Comparison of ENCODE assay signal across 17 cellular contexts in the genomic region with DNA sequence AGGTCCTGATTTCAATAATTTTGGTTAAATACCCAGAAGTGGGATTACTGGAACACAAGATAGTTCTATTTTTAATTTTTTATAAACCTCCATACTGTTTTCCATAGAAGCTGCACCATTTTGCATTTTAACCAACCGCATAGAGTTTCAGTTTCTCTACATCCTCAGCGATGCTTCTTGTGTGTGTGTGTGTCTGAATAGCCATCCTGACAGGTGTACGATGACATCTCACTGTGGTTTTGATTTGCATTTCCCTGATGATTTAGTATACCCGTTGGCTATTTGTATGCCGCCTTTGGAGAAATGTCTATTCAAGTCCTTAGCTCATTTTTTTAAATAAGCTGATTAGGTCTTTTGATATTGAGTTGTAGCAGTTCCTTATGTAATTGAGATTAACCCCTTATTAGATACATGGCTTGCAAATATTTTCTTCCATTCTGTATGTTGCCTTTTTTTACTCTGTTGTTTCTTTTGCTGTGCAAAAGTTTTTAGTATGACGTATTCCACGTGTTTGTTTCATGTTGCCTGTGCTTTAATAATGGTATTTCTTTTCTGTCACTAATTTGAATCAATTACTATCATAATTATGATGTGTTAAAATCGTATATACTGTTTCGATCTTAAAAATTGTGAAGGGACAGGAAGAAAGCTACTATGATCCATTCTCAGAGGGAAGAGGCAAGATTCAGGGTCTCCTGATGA.
DNase-seq lines count a peak whose midpoint lies in the region; ATAC-seq and TF ChIP-seq lines count a peak whose summit lies in the region.
"Had no signal": no experiment of that assay in that cellular context is flagged by ENCODE, and none has a peak within 500 bp of the region (broad histone marks: within the 10 kb centered on the region; RNA-seq: fewer than 3 reads in every experiment).

No MANE protein-coding gene starts in this region.

- H3K79me2 ChIP-seq in OCI-LY1 (ENCODE audit: insufficient read depth, low read length), result no peaks in the 10 kb centered on the region

- H3K9me2 ChIP-seq in OCI-LY1 (ENCODE audit: low read depth, low read length), result no peaks in the 10 kb centered on the region

- TF ChIP-seq CTCF in GM12865 (IDR thresholded peaks at IDR 0.05; ENCODE audit: insufficient read depth, low read depth, low read length, missing control alignments), result no peak
- no peak for TF ChIP-seq CTCF in OCI-LY1 (IDR thresholded peaks at IDR 0.05; ENCODE audit: low read length)
- no peak for TF ChIP-seq CTCF in A673 (conservative IDR thresholded peaks at IDR 0.05; ENCODE audit: low read depth, low read length)
- TF ChIP-seq CTCF in heart right ventricle (IDR thresholded peaks at IDR 0.05), result no peak

- H3K27me3 Mint-ChIP-seq in CD4-positive, alpha-beta memory T cell, result no peaks in the 10 kb centered on the region
- H3K27me3 Mint-ChIP-seq: activated CD4-positive, alpha-beta T cell treated with anti-CD3 and anti-CD28 coated beads, Interleukin-2, amount 10 ng/mL, durations not matched to agents 7 days and 5 days; activated naive CD4-positive, alpha-beta T cell treated with anti-CD3 and anti-CD28 coated beads, Interleukin-2, amount 10 ng/mL, durations not matched to agents 7 days and 5 days had no signal

- no peaks in the 10 kb centered on the region for H3K27me3 ChIP-seq in OCI-LY1 (ENCODE audit: insufficient read depth, low read length)
- no peaks in the 10 kb centered on the region for H3K27me3 ChIP-seq in A673 (replicated peaks; ENCODE audit: insufficient read depth, low read depth, low read length, poor library complexity)
- H3K27me3 ChIP-seq in heart right ventricle, result no peaks in the 10 kb centered on the region
- no peaks in the 10 kb centered on the region for H3K27me3 ChIP-seq in CD4-positive, alpha-beta memory T cell (ENCODE audit: insufficient read depth, low read length)
- H3K27me3 ChIP-seq: colonic mucosa, SJSA1, stomach had no signal

- peak overlapping the region; percentile 55 for H3K27ac ChIP-seq in OCI-LY1 (ENCODE audit: low read depth, low read length, poor library complexity, severe bottlenecking)
- H3K27ac ChIP-seq in A673 (ENCODE audit: low read depth, low read length, poor library complexity, severe bottlenecking), result no peak overlapping the region
- no peak overlapping the region for H3K27ac ChIP-seq in heart right ventricle
- H3K27ac ChIP-seq in CD4-positive, alpha-beta memory T cell (ENCODE audit: low read depth, low read length), result no peak overlapping the region
- H3K27ac ChIP-seq: colonic mucosa, SJSA1, stomach had no signal

- H3K9ac ChIP-seq in OCI-LY1 (ENCODE audit: low read length), result no peak overlapping the region

- no TSS peak for BruUV-seq in A673 (replicated peaks; lab: Mats Ljungman, UMichigan)

- H3K4me1 ChIP-seq in OCI-LY1 (ENCODE audit: insufficient read depth, low read length, severe bottlenecking), result peaks cover 16% of the 10 kb centered on the region
- H3K4me1 ChIP-seq in A673 (ENCODE audit: insufficient read depth, low read length, poor library complexity, severe bottlenecking), result no peaks in the 10 kb centered on the region
- H3K4me1 ChIP-seq in heart right ventricle, result no peaks in the 10 kb centered on the region
- H3K4me1 ChIP-seq in CD4-positive, alpha-beta memory T cell (ENCODE audit: insufficient read depth, low read length), result no peaks in the 10 kb centered on the region
- H3K4me1 ChIP-seq: colonic mucosa, SJSA1, stomach had no signal

- intact Hi-C loops in A673 (cut with micrococcal nuclease; ENCODE audit: unreplicated experiment), result no loop called here
- intact Hi-C loops in heart right ventricle (cut with DNase I), result no loop called here
- intact Hi-C loops in CD4-positive, alpha-beta memory T cell (cut with micrococcal nuclease), result no loop called here

- CTCF ChIA-PET in A673 (lab: Charles Lee), result no interaction called here
- CTCF ChIA-PET in CD4-positive, alpha-beta memory T cell (lab: Charles Lee; ENCODE audit: partially characterized antibody), result no interaction called here

- no peaks in the 10 kb centered on the region for H3K4me1 Mint-ChIP-seq in CD4-positive, alpha-beta memory T cell
- H3K4me1 Mint-ChIP-seq: activated CD4-positive, alpha-beta T cell treated with anti-CD3 and anti-CD28 coated beads, Interleukin-2, amount 10 ng/mL, durations not matched to agents 7 days and 5 days; activated naive CD4-positive, alpha-beta T cell treated with anti-CD3 and anti-CD28 coated beads, Interleukin-2, amount 10 ng/mL, durations not matched to agents 7 days and 5 days had no signal

- WGBS in heart right ventricle, 2 donors, result 83 to 86% methylated on average over 9 of the region's 9 CpGs

- H2AFZ ChIP-seq in OCI-LY1 (ENCODE audit: low read length), result no peak overlapping the region

- peak overlapping the region; percentile 3; the same call in 1 of the 2 replicates for H3K4me2 ChIP-seq in OCI-LY1 (ENCODE audit: low read length)

- H3K4me3 ChIP-seq in GM12865 (ENCODE audit: low read depth, low read length) (no peak overlapping the region), OCI-LY1 (ENCODE audit: low read depth, low read length, poor library complexity, severe bottlenecking) (no peak overlapping the region), A673 (ENCODE audit: low read depth, low read length, poor library complexity, severe bottlenecking) (no peak overlapping the region), heart right ventricle (no peak overlapping the region)
- H3K4me3 ChIP-seq in CD4-positive, alpha-beta memory T cell (ENCODE audit: low read length in 2 of 2), result no peak overlapping the region
- H3K4me3 ChIP-seq: colonic mucosa, SJSA1, stomach had no signal

- ATAC-seq in GM21390 (IDR thresholded peaks at IDR 0.05; ENCODE audit: unreplicated experiment), result peak; percentile 72
- ATAC-seq in HG03439 (IDR thresholded peaks at IDR 0.05; ENCODE audit: unreplicated experiment), result peak; percentile 87
- no peak for ATAC-seq in heart right ventricle
- ATAC-seq: HCT116 had no signal

- H3K36me3 ChIP-seq in OCI-LY1 (ENCODE audit: insufficient read depth, low read length) (no peaks in the 10 kb centered on the region; the same call in 1 of the 2 replicates), A673 (ENCODE audit: insufficient read depth, low read length, poor library complexity, severe bottlenecking) (no peaks in the 10 kb centered on the region), heart right ventricle (no peaks in the 10 kb centered on the region)
- H3K36me3 ChIP-seq in CD4-positive, alpha-beta memory T cell (ENCODE audit: insufficient read depth, low read length), result no peaks in the 10 kb centered on the region
- H3K36me3 ChIP-seq: colonic mucosa, SJSA1, stomach had no signal

- H3K27ac Mint-ChIP-seq in CD4-positive, alpha-beta memory T cell, result no peak overlapping the region
- H3K27ac Mint-ChIP-seq: activated CD4-positive, alpha-beta T cell treated with anti-CD3 and anti-CD28 coated beads, Interleukin-2, amount 10 ng/mL, durations not matched to agents 7 days and 5 days; activated naive CD4-positive, alpha-beta T cell treated with anti-CD3 and anti-CD28 coated beads, Interleukin-2, amount 10 ng/mL, durations not matched to agents 7 days and 5 days had no signal

- H3F3A ChIP-seq in OCI-LY1 (ENCODE audit: insufficient read depth, low read length), result no peaks in the 10 kb centered on the region

- no peaks in the 10 kb centered on the region for H4K20me1 ChIP-seq in OCI-LY1 (ENCODE audit: insufficient read depth, low read length)

- H3K36me3 Mint-ChIP-seq in CD4-positive, alpha-beta memory T cell, result no peaks in the 10 kb centered on the region
- H3K36me3 Mint-ChIP-seq: activated naive CD4-positive, alpha-beta T cell treated with anti-CD3 and anti-CD28 coated beads, Interleukin-2, amount 10 ng/mL, durations not matched to agents 7 days and 5 days had no signal

- DNase-seq in GM12865 (ENCODE audit: low read depth) (peak; percentile 30), A673 (ENCODE audit: low spot score) (no peak), NCI-H345 treated with DMSO at 0.1 percent for 48 hours (lab: John Stamatoyannopoulos, UW; ENCODE audit: unreplicated experiment) (no peak), heart right ventricle (no peak)
- no peak for DNase-seq in CD4-positive, alpha-beta memory T cell
- DNase-seq: activated CD4-positive, alpha-beta T cell treated with anti-CD3 and anti-CD28 coated beads, Interleukin-2, amount 10 ng/mL, durations not matched to agents 7 days and 5 days; activated naive CD4-positive, alpha-beta T cell treated with anti-CD3 and anti-CD28 coated beads, Interleukin-2, amount 10 ng/mL, durations not matched to agents 7 days and 5 days; activated T-cell treated with anti-CD3 and anti-CD28 coated beads for 4 hours; colonic mucosa; MV-4-11; stomach had no signal

- no peak overlapping the region for H3K4me3 Mint-ChIP-seq in CD4-positive, alpha-beta memory T cell
- H3K4me3 Mint-ChIP-seq: activated CD4-positive, alpha-beta T cell treated with anti-CD3 and anti-CD28 coated beads, Interleukin-2, amount 10 ng/mL, durations not matched to agents 7 days and 5 days; activated naive CD4-positive, alpha-beta T cell treated with anti-CD3 and anti-CD28 coated beads, Interleukin-2, amount 10 ng/mL, durations not matched to agents 7 days and 5 days; neural crest cell had no signal

- peaks cover 0 to 4% (median 1%) of the 10 kb centered on the region in 8 donors for H3K9me3 Mint-ChIP-seq in CD4-positive, alpha-beta memory T cell
- H3K9me3 Mint-ChIP-seq: neural crest cell had no signal

- no peaks in the 10 kb centered on the region for H3K9me3 ChIP-seq in OCI-LY1 (ENCODE audit: low read length)
- H3K9me3 ChIP-seq in A673 (ENCODE audit: low read depth, low read length, poor library complexity, severe bottlenecking), result no peaks in the 10 kb centered on the region
- H3K9me3 ChIP-seq in heart right ventricle, result peaks cover 0 to 4% (median 0%) of the 10 kb centered on the region in 11 donors
- H3K9me3 ChIP-seq in CD4-positive, alpha-beta memory T cell (ENCODE audit: control insufficient read depth in 1 of 2, low read length in 2 of 2), result no peaks in the 10 kb centered on the region
- H3K9me3 ChIP-seq: colonic mucosa, SJSA1 had no signal

- POLR2A ChIA-PET in A673 (lab: Charles Lee; ENCODE audit: low non-redundant PET), result no interaction called here
- POLR2A ChIA-PET in CD4-positive, alpha-beta memory T cell (lab: Charles Lee; ENCODE audit: partially characterized antibody), result no interaction called here

Comparison
In these comparisons a context has a peak if more than half of its experiments do, and no peak if none do; other contexts are left out.
1. ATAC-seq: peak in GM21390 (single experiment) and HG03439 (single experiment); none in heart right ventricle (0 of 8).